In genomic region chr13:86882835-86883234, GRCh38 we compare ENCODE assay signal across 23 cellular contexts.
DNase-seq lines count a peak whose midpoint lies in the region; ATAC-seq and TF ChIP-seq lines count a peak whose summit lies in the region.
"Had no signal": no experiment of that assay in that cellular context is flagged by ENCODE, and none has a peak within 500 bp of the region (broad histone marks: within the 10 kb centered on the region; RNA-seq: fewer than 3 reads in every experiment).

No MANE protein-coding gene starts in this region.

- no peak overlapping the region for H2BK15ac ChIP-seq in neuronal stem cell (ENCODE audit: low read length)

- H3K36me3 ChIP-seq in heart left ventricle (no peaks in the 10 kb centered on the region), neuronal stem cell (replicated peaks in 1 of 2; ENCODE audit: control insufficient read depth in 2 of 2, insufficient read depth in 2 of 2, low read length in 2 of 2) (no peaks in the 10 kb centered on the region)

- no peak overlapping the region for H2BK120ac ChIP-seq in neuronal stem cell (ENCODE audit: low read depth, low read length)

- DNase-seq in heart left ventricle, result peak in 1 of 5 donors; percentile 33
- no peak for DNase-seq in cardiac septum (ENCODE audit: low spot score)
- DNase-seq in NCI-H510A (lab: John Stamatoyannopoulos, UW), result peak; percentile 23
- no peak for DNase-seq in WTC11 (ENCODE audit: low spot score)
- DNase-seq in neuronal stem cell (ENCODE audit: low spot score), result no peak
- no peak for DNase-seq in NCI-H1694 (lab: John Stamatoyannopoulos, UW)
- DNase-seq: activated CD8-positive, alpha-beta memory T cell treated with anti-CD3 and anti-CD28 coated beads for 24 hours; activated naive CD4-positive, alpha-beta T cell treated with Interleukin-2 at 50 U/mL for 16 hours; activated T-cell treated with anti-CD3 and anti-CD28 coated beads, Interleukin-2, amount 50 U/mL, for 4 hours; Calu3; caudate nucleus; dermis blood vessel endothelial cell; HFFc6; hypothalamus; islet precursor cell; naive thymus-derived CD4-positive, alpha-beta T cell; NCI-H1092; NCI-H2029 treated with DMSO at 0.1 percent for 48 hours; T-helper 17 cell had no signal

- intact Hi-C loops in heart left ventricle (cut with DNase I) (no loop called here), cardiac septum (cut with DNase I) (no loop called here)

- H3K18ac ChIP-seq in neuronal stem cell (ENCODE audit: low read length), result no peak overlapping the region

- H3K4me2 ChIP-seq in neuronal stem cell (ENCODE audit: insufficient read depth, low read length, poor library complexity, severe bottlenecking), result no peak overlapping the region
- H3K4me2 ChIP-seq: A549 had no signal

- no peak overlapping the region for H3K27ac Mint-ChIP-seq in WTC11
- H3K27ac Mint-ChIP-seq: HFFc6; naive thymus-derived CD4-positive, alpha-beta T cell; T-helper 17 cell had no signal

- no peaks in the 10 kb centered on the region for H3K9me3 ChIP-seq in heart left ventricle
- H3K9me3 ChIP-seq in neuronal stem cell (replicated peaks in 1 of 2; ENCODE audit: control insufficient read depth in 2 of 2, insufficient read depth in 1 of 2, low read depth in 1 of 2, low read length in 2 of 2), result no peaks in the 10 kb centered on the region
- H3K9me3 ChIP-seq: A549 had no signal

- CTCF ChIA-PET in WTC11 (lab: Charles Lee), result no interaction called here

- H3K4me3 ChIP-seq in heart left ventricle (no peak overlapping the region), neuronal stem cell (ENCODE audit: low read length in 2 of 2) (no peak overlapping the region)
- H3K4me3 ChIP-seq: A549 had no signal

- H3K9me3 Mint-ChIP-seq in WTC11, result peaks cover 3% of the 10 kb centered on the region

- no peaks in the 10 kb centered on the region for H3K4me1 ChIP-seq in heart left ventricle
- no peaks in the 10 kb centered on the region for H3K4me1 ChIP-seq in neuronal stem cell (ENCODE audit: control insufficient read depth in 2 of 2, insufficient read depth in 1 of 2, low read depth in 1 of 2, low read length in 2 of 2)
- H3K4me1 ChIP-seq: A549 had no signal

- peaks cover 93% of the 10 kb centered on the region for H3K27me3 Mint-ChIP-seq in WTC11 (ENCODE audit: low read depth)
- H3K27me3 Mint-ChIP-seq: T-helper 17 cell had no signal

- no peaks in the 10 kb centered on the region for H3K27me3 ChIP-seq in heart left ventricle
- H3K27me3 ChIP-seq in neuronal stem cell (ENCODE audit: control insufficient read depth in 3 of 3, insufficient read depth in 3 of 3, low read depth in 1 of 3, low read length in 3 of 3), result no peaks in the 10 kb centered on the region

- H2BK12ac ChIP-seq in neuronal stem cell (ENCODE audit: low read length), result no peak overlapping the region

- no peak overlapping the region for H2AK5ac ChIP-seq in neuronal stem cell (ENCODE audit: low read depth, low read length)

- H2BK5ac ChIP-seq in neuronal stem cell (ENCODE audit: low read length), result no peak overlapping the region

- peak in 3 of 4 donors; percentile 61 to 90 (median 64) for ATAC-seq in heart left ventricle
- ATAC-seq in WTC11, result no peak
- no peak for ATAC-seq in GM19455 (IDR thresholded peaks at IDR 0.05; ENCODE audit: unreplicated experiment)
- no peak for ATAC-seq in HG03342 (IDR thresholded peaks at IDR 0.05; ENCODE audit: unreplicated experiment)
- ATAC-seq: A549; activated CD4-positive, CD25-positive, alpha-beta regulatory T cell treated with anti-CD3 and anti-CD28 coated beads, Interleukin-2, amount 50 U/mL, for 24 hours; activated T-cell treated with anti-CD3 and anti-CD28 coated beads, Interleukin-2, amount 50 U/mL, for 4 hours; naive thymus-derived CD4-positive, alpha-beta T cell; T-helper 17 cell had no signal

- H3K4me1 Mint-ChIP-seq in WTC11, result peaks cover 27% of the 10 kb centered on the region
- H3K4me1 Mint-ChIP-seq: T-helper 17 cell had no signal

- no peak overlapping the region for H3K9ac ChIP-seq in neuronal stem cell (ENCODE audit: low read depth, low read length, poor library complexity)

- TF ChIP-seq POLR2A in heart left ventricle (IDR thresholded peaks at IDR 0.05), result no peak

- 0 out of 2 replicates have a peak, but pooled peaks cover 2% of the 10 kb centered on the region for H3K36me3 Mint-ChIP-seq in WTC11

- TF ChIP-seq CTCF in heart left ventricle (IDR thresholded peaks at IDR 0.05), result no peak
- TF ChIP-seq CTCF in WTC11 (IDR thresholded peaks at IDR 0.05), result no peak

- 42 to 63% (median 43%) methylated on average over 3 of the region's 3 CpGs for WGBS in heart left ventricle, 4 donors
- WGBS in neuronal stem cell (ENCODE audit: extremely low coverage in 2 of 2, insufficient read length in 2 of 2, insufficient replicate concordance in 1 of 2), 2 donors, result no CpG with 5 or more reads among the region's 3 CpGs

- H2AFZ ChIP-seq in neuronal stem cell (ENCODE audit: low read length), result peak overlapping the region; percentile 63

- H3K23ac ChIP-seq in neuronal stem cell (ENCODE audit: low read depth, low read length, poor library complexity), result no peak overlapping the region

- H3K4ac ChIP-seq in neuronal stem cell (ENCODE audit: low read length), result no peak overlapping the region

- H3K14ac ChIP-seq in neuronal stem cell (ENCODE audit: low read length), result no peak overlapping the region

- POLR2A ChIA-PET in WTC11 (lab: Charles Lee), result no interaction called here

- H4K91ac ChIP-seq in neuronal stem cell (ENCODE audit: low read depth, low read length, poor library complexity), result no peak overlapping the region

- no peak overlapping the region for H4K8ac ChIP-seq in neuronal stem cell (ENCODE audit: low read depth, low read length)

- H3K79me1 ChIP-seq in neuronal stem cell (ENCODE audit: low read depth, low read length), result no peaks in the 10 kb centered on the region

- H3K27ac ChIP-seq in heart left ventricle, result no peak overlapping the region
- H3K27ac ChIP-seq in neuronal stem cell (replicated peaks; ENCODE audit: low read length), result no peak overlapping the region
- H3K27ac ChIP-seq: A549 had no signal

- peak overlapping the region; percentile 39 for H3K4me3 Mint-ChIP-seq in WTC11
- H3K4me3 Mint-ChIP-seq: activated T-cell treated with anti-CD3 and anti-CD28 coated beads, Interleukin-2, amount 50 U/mL, for 4 hours; HFFc6; naive thymus-derived CD4-positive, alpha-beta T cell; T-helper 17 cell had no signal

TF ChIP-seq in WTC11, 78 proteins besides CTCF, POLR2A, EP300 and RAD21 (continues in another document):
- no peak for TF ChIP-seq SMAD4 (CRISPR knock-in tag; IDR thresholded peaks at IDR 0.05)
- no peak for TF ChIP-seq MXD4 (CRISPR knock-in tag; IDR thresholded peaks at IDR 0.05; ENCODE audit: borderline replicate concordance)
- no peak for TF ChIP-seq CREM (CRISPR knock-in tag; IDR thresholded peaks at IDR 0.05)
- TF ChIP-seq GRHL2 (CRISPR knock-in tag; IDR thresholded peaks at IDR 0.05; ENCODE audit: insufficient replicate concordance, severe bottlenecking), result no peak
- no peak for TF ChIP-seq NR3C1 (CRISPR knock-in tag; conservative IDR thresholded peaks at IDR 0.05; ENCODE audit: low read depth)
- TF ChIP-seq, protein P1, sequence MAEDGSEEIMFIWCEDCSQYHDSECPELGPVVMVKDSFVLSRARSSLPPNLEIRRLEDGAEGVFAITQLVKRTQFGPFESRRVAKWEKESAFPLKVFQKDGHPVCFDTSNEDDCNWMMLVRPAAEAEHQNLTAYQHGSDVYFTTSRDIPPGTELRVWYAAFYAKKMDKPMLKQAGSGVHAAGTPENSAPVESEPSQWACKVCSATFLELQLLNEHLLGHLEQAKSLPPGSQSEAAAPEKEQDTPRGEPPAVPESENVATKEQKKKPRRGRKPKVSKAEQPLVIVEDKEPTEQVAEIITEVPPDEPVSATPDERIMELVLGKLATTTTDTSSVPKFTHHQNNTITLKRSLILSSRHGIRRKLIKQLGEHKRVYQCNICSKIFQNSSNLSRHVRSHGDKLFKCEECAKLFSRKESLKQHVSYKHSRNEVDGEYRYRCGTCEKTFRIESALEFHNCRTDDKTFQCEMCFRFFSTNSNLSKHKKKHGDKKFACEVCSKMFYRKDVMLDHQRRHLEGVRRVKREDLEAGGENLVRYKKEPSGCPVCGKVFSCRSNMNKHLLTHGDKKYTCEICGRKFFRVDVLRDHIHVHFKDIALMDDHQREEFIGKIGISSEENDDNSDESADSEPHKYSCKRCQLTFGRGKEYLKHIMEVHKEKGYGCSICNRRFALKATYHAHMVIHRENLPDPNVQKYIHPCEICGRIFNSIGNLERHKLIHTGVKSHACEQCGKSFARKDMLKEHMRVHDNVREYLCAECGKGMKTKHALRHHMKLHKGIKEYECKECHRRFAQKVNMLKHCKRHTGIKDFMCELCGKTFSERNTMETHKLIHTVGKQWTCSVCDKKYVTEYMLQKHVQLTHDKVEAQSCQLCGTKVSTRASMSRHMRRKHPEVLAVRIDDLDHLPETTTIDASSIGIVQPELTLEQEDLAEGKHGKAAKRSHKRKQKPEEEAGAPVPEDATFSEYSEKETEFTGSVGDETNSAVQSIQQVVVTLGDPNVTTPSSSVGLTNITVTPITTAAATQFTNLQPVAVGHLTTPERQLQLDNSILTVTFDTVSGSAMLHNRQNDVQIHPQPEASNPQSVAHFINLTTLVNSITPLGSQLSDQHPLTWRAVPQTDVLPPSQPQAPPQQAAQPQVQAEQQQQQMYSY (CRISPR knock-in tag; IDR thresholded peaks at IDR 0.05), result no peak
- no peak for TF ChIP-seq CBFB (CRISPR knock-in tag; IDR thresholded peaks at IDR 0.05; ENCODE audit: low read depth)
- TF ChIP-seq USF2 (CRISPR knock-in tag; IDR thresholded peaks at IDR 0.05), result no peak
- TF ChIP-seq IRF2 (CRISPR knock-in tag; IDR thresholded peaks at IDR 0.05; ENCODE audit: borderline replicate concordance, low read depth), result no peak
- TF ChIP-seq SP1 (CRISPR knock-in tag; conservative IDR thresholded peaks at IDR 0.05), result no peak
- TF ChIP-seq, protein P2, sequence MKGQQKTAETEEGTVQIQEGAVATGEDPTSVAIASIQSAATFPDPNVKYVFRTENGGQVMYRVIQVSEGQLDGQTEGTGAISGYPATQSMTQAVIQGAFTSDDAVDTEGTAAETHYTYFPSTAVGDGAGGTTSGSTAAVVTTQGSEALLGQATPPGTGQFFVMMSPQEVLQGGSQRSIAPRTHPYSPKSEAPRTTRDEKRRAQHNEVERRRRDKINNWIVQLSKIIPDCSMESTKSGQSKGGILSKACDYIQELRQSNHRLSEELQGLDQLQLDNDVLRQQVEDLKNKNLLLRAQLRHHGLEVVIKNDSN (CRISPR knock-in tag; IDR thresholded peaks at IDR 0.05), result no peak
- no peak for TF ChIP-seq FOXP1 (CRISPR knock-in tag; IDR thresholded peaks at IDR 0.05; ENCODE audit: borderline replicate concordance)
- TF ChIP-seq SOX15 (CRISPR knock-in tag; IDR thresholded peaks at IDR 0.05), result no peak
- no peak for TF ChIP-seq ZBTB21 (CRISPR knock-in tag; IDR thresholded peaks at IDR 0.05; ENCODE audit: borderline replicate concordance)

Comparison
In these comparisons a context has a peak if more than half of its experiments do, and no peak if none do; other contexts are left out.
1. ATAC-seq: peak in heart left ventricle (3 of 4); none in WTC11 (single experiment), GM19455 (single experiment) and HG03342 (single experiment).